Comparison of ENCODE assay signal across 13 cellular contexts in genomic region chr3:98814799-98815450, GRCh38. TPM values are rescaled to one million over a fixed set of nuclear protein-coding genes. Genes with fewer than 3 reads are reported as not detected.
A peak's percentile ranks its signal among the peaks of the same experiment; 100 is the strongest.
DNase-seq lines count a peak whose midpoint lies in the region; ATAC-seq and TF ChIP-seq lines count a peak whose summit lies in the region.
"Had no signal": no experiment of that assay in that cellular context is flagged by ENCODE, and none has a peak within 500 bp of the region (broad histone marks: within the 10 kb centered on the region; RNA-seq: fewer than 3 reads in every experiment).

No MANE protein-coding gene starts in this region.

- no peaks in the 10 kb centered on the region for H3K9me3 ChIP-seq in cardiac muscle cell (ENCODE audit: low read depth)
- H3K9me3 ChIP-seq: ascending aorta had no signal

- DNase-seq in cardiac muscle cell (ENCODE audit: low read depth in 1 of 2, low spot score in 1 of 2) (peak in 1 of 2 donors; percentile 73), cardiac septum (ENCODE audit: low spot score) (no peak), amniotic epithelial cell (ENCODE audit: low read depth) (peak; percentile 77), fibroblast of the aortic adventitia (ENCODE audit: low read depth) (peak; percentile 73), stromal cell of bone marrow (ENCODE audit: low read depth) (peak; percentile 31)
- DNase-seq in stimulated activated naive CD4-positive, alpha-beta T cell treated with Interleukin-2 at 50 U/mL for 16 hours (lab: John Stamatoyannopoulos, UW) = no peak
- DNase-seq: 8988T, KBM-7, NCI-H1417 treated with DMSO at 0.1 percent for 48 hours, NCI-H510A had no signal

- no peak for TF ChIP-seq CTCF in cardiac muscle cell (IDR thresholded peaks at IDR 0.05; ENCODE audit: low read depth, low read length)
- TF ChIP-seq CTCF in fibroblast of the aortic adventitia (IDR thresholded peaks at IDR 0.05; ENCODE audit: insufficient read depth, low read length) = no peak

- peaks cover 41% of the 10 kb centered on the region for H3K36me3 ChIP-seq in cardiac muscle cell

- intact Hi-C loops in cardiac septum (cut with DNase I) = loop anchor here (5.0 to 10.0 kb wide), 3 partner anchors 87 to 360 kb away; partner anchors contain the start of gene DCBLD2

- H3K4me3 ChIP-seq in cardiac muscle cell = no peak overlapping the region
- H3K4me3 ChIP-seq in fibroblast of the aortic adventitia (ENCODE audit: low read depth, low read length) = no peak overlapping the region
- H3K4me3 ChIP-seq: ascending aorta had no signal

- H3K27me3 ChIP-seq in cardiac muscle cell = no peaks in the 10 kb centered on the region
- H3K27me3 ChIP-seq: ascending aorta had no signal

- no peak for ATAC-seq in GM18870 (IDR thresholded peaks at IDR 0.05; ENCODE audit: unreplicated experiment)
- ATAC-seq in HG02973 (IDR thresholded peaks at IDR 0.05; ENCODE audit: unreplicated experiment) = no peak

- H3K4me1 ChIP-seq in cardiac muscle cell (ENCODE audit: low read depth) = no peaks in the 10 kb centered on the region
- H3K4me1 ChIP-seq: ascending aorta had no signal

- H3K27ac ChIP-seq in cardiac muscle cell = peak overlapping the region; percentile 48
- H3K27ac ChIP-seq: ascending aorta had no signal

RNA-seq across cellular contexts. Expression of gene ST3GAL6, which starts 51.8 kb away (rescaled TPM):
- 36.0 and 41.1 TPM in 2 replicates for total RNA-seq in cardiac muscle cell
- polyA plus RNA-seq in cardiac muscle cell = 41.7 and 53.6 TPM in 2 replicates
- 87.0 TPM for total RNA-seq in cardiac septum
- 2.3 and 3.5 TPM in 2 replicates for total RNA-seq in fibroblast of the aortic adventitia (ENCODE audit: low replicate concordance)

Comparison
In these comparisons a context has a peak if more than half of its experiments do, and no peak if none do; other contexts are left out.
1. DNase-seq: peak in amniotic epithelial cell (single experiment), fibroblast of the aortic adventitia (single experiment) and stromal cell of bone marrow (single experiment); none in cardiac septum (single experiment) and stimulated activated naive CD4-positive, alpha-beta T cell treated with Interleukin-2 at 50 U/mL for 16 hours (single experiment).